1 cellular context compared by ENCODE assay signal in genomic region chr5:60810438-60811085, GRCh38.
TF ChIP-seq lines count a peak whose summit lies in the region.

No MANE protein-coding gene starts in this region.

TF ChIP-seq in WTC11, 78 proteins besides CTCF, POLR2A, EP300 and RAD21 (continued from another document):
- TF ChIP-seq ZMAT4 (CRISPR knock-in tag; IDR thresholded peaks at IDR 0.05) (no peak), ELF4 (CRISPR knock-in tag; IDR thresholded peaks at IDR 0.05; ENCODE audit: low read depth) (no peak), CBFB (CRISPR knock-in tag; IDR thresholded peaks at IDR 0.05; ENCODE audit: low read depth) (no peak), USF1 (CRISPR knock-in tag; IDR thresholded peaks at IDR 0.05) (no peak), ZNF423 (CRISPR knock-in tag; IDR thresholded peaks at IDR 0.05) (no peak), RORB (CRISPR knock-in tag; IDR thresholded peaks at IDR 0.05) (no peak), ZNF512 (CRISPR knock-in tag; IDR thresholded peaks at IDR 0.05; ENCODE audit: borderline replicate concordance) (no peak), SP1 (CRISPR knock-in tag; conservative IDR thresholded peaks at IDR 0.05) (no peak), ZSCAN18 (CRISPR knock-in tag; IDR thresholded peaks at IDR 0.05) (no peak), MAX (CRISPR knock-in tag; IDR thresholded peaks at IDR 0.05) (no peak), PRDM15 (CRISPR knock-in tag; IDR thresholded peaks at IDR 0.05) (no peak)
